ENCODE assay signal across 8 cellular contexts in the genomic region with DNA sequence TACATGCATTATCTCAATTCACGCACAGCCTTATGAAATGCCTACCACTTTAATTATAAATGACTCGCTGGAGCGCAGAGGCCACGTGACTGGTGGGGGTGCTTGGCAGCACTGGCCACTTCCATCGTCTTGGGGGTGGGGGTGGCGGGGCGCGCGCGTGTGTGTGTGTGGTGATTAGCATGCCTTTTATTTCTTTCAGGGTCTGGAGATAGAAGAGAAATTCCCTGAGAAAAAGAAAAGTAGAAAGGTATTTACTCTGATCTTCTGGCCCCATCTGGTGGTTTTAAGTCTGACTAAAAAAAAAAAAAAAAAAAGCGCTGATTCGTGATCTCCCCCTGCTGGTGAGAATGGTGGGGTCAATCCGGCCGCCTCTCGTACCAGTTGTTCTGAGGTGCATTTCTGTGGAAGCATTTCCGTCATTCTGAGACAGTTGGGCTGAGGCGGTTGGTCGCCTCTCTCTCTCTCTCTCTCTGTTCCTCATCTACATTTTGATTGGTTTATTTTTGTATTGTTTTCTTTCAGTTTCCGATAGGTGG. TPM values are rescaled to one million over a fixed set of nuclear protein-coding genes. Genes with fewer than 3 reads are reported as not detected.
DNase-seq lines count a peak whose midpoint lies in the region; ATAC-seq and TF ChIP-seq lines count a peak whose summit lies in the region.

A gene with protein sequence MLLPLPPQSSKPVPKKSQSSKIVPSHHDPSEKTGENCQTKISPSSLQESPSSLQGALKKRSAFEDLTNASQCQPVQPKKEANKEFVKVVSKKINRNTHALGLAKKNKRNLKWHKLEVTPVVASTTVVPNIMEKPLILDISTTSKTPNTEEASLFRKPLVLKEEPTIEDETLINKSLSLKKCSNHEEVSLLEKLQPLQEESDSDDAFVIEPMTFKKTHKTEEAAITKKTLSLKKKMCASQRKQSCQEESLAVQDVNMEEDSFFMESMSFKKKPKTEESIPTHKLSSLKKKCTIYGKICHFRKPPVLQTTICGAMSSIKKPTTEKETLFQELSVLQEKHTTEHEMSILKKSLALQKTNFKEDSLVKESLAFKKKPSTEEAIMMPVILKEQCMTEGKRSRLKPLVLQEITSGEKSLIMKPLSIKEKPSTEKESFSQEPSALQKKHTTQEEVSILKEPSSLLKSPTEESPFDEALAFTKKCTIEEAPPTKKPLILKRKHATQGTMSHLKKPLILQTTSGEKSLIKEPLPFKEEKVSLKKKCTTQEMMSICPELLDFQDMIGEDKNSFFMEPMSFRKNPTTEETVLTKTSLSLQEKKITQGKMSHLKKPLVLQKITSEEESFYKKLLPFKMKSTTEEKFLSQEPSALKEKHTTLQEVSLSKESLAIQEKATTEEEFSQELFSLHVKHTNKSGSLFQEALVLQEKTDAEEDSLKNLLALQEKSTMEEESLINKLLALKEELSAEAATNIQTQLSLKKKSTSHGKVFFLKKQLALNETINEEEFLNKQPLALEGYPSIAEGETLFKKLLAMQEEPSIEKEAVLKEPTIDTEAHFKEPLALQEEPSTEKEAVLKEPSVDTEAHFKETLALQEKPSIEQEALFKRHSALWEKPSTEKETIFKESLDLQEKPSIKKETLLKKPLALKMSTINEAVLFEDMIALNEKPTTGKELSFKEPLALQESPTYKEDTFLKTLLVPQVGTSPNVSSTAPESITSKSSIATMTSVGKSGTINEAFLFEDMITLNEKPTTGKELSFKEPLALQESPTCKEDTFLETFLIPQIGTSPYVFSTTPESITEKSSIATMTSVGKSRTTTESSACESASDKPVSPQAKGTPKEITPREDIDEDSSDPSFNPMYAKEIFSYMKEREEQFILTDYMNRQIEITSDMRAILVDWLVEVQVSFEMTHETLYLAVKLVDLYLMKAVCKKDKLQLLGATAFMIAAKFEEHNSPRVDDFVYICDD (N-terminal part only) (plus strand): TSS at position 402 of the 536 bp plus-strand sequence. CDS start 80,399 bp downstream, outside the sequence.

- peaks cover 9% of the 10 kb centered on the region for H3K36me3 Mint-ChIP-seq in Calu3 (ENCODE audit: insufficient read depth, unreplicated experiment)

- DNase-seq in Calu3 (peak; percentile 62), HS-27A (ENCODE audit: low read depth) (peak; percentile 14), NOMO-1 treated with dmso at 0.1 percent for 144 hours (lab: John Stamatoyannopoulos, UW; ENCODE audit: unreplicated experiment) (peak; percentile 71), epidermal melanocyte (ENCODE audit: insufficient read length, low spot score) (peak; percentile 31), myocyte (ENCODE audit: low read depth) (peak; percentile 81)
- DNase-seq in activated CD8-positive, alpha-beta memory T cell treated with anti-CD3 and anti-CD28 coated beads, Interleukin-2, amount 50 U/mL, for 4 hours: peak; percentile 66
- peak; percentile 52 to 65 for DNase-seq in stimulated activated CD8-positive, alpha-beta memory T cell treated with anti-CD3 and anti-CD28 coated beads, Interleukin-7, amount 100 ng/mL, for 4 hours (ENCODE audit: low read depth in 2 of 2)

- ATAC-seq in GM21360 (IDR thresholded peaks at IDR 0.05; ENCODE audit: unreplicated experiment): peak; percentile 81

- CTCF ChIA-PET in Calu3 (lab: Charles Lee): interaction anchor here (0.6 to 1.8 kb wide), 4 partner anchors 10 to 106 kb away, joined by 3 to 13 read pairs (median 3); no protein-coding TSS in a partner anchor

- H3K4me1 Mint-ChIP-seq in Calu3 (ENCODE audit: low read depth, unreplicated experiment): peaks cover 23% of the 10 kb centered on the region

- no peaks in the 10 kb centered on the region for H3K27me3 Mint-ChIP-seq in Calu3 (ENCODE audit: unreplicated experiment)

- H3K27ac Mint-ChIP-seq in Calu3 (ENCODE audit: unreplicated experiment): peak within 1 kb of the TSS; percentile 80

- peak; percentile 69 for TF ChIP-seq CTCF in Calu3 (IDR thresholded peaks at IDR 0.05; ENCODE audit: unreplicated experiment)

- H3K9me3 Mint-ChIP-seq in Calu3 (ENCODE audit: low read depth, unreplicated experiment): no peaks in the 10 kb centered on the region

- intact Hi-C loops in Calu3 (cut with micrococcal nuclease; ENCODE audit: unreplicated experiment): loop anchor here (1.0 to 5.0 kb wide), 4 partner anchors 52 to 290 kb away; a partner anchor contains a TSS

- H3K4me3 Mint-ChIP-seq in Calu3 (ENCODE audit: low read depth, unreplicated experiment): peak within 1 kb of the TSS; percentile 58

- BruUV-seq in Calu3 (replicated peaks; lab: Mats Ljungman, UMichigan): no TSS peak

RNA-seq across cellular contexts. Expression of the gene that starts here (rescaled TPM):
- total RNA-seq in Calu3 (2022): 0.73 and 1.3 TPM in 2 replicates
- 0.21 and 0.24 TPM in 2 replicates for total RNA-seq in myocyte
- 0.63 TPM for polyA plus RNA-seq in myocyte (2012)

Comparison
In these comparisons a context has a peak if more than half of its experiments do, and no peak if none do; other contexts are left out.
1. Peak in every context shown above with its lines: DNase-seq and ATAC-seq.
2. Peak in DNase-seq in myocyte; RNA of the gene not detected or under 1 TPM.
3. DNase-seq: peak in every context shown above with its lines; median percentile 81 in myocyte; 71 in NOMO-1 treated with dmso at 0.1 percent for 144 hours; 66 in activated CD8-positive, alpha-beta memory T cell treated with anti-CD3 and anti-CD28 coated beads, Interleukin-2, amount 50 U/mL, for 4 hours; 62 in Calu3; 58 in stimulated activated CD8-positive, alpha-beta memory T cell treated with anti-CD3 and anti-CD28 coated beads, Interleukin-7, amount 100 ng/mL, for 4 hours; 31 in epidermal melanocyte; 14 in HS-27A.